ENCODE assay signal across 8 cellular contexts in genomic region chr1:206030714-206031113, GRCh38. TPM values are rescaled to one million over a fixed set of nuclear protein-coding genes. Genes with fewer than 3 reads are reported as not detected.
DNase-seq lines count a peak whose midpoint lies in the region.

No MANE protein-coding gene starts in this region.

- in situ Hi-C loops in GM23248 (cut with MboI), result no loop called here

- no peaks in the 10 kb centered on the region for H3K79me2 ChIP-seq in GM23248 (ENCODE audit: insufficient read depth)

- H4K20me1 ChIP-seq in GM23248 (ENCODE audit: insufficient read depth), result no peaks in the 10 kb centered on the region

- WGBS in GM23248 (ENCODE audit: low coverage in 1 of 2, low lambda C conversion rate in 2 of 2, missing lambda C conversion rate in 2 of 2), 2 experiments, result 10 to 17% methylated on average over 4 of the region's 4 CpGs

- no peak overlapping the region for H3K4me2 ChIP-seq in GM23248 (ENCODE audit: unreplicated experiment)

- DNase-seq in DMS114 treated with DMSO at 0.1 percent for 48 hours (lab: John Stamatoyannopoulos, UW; ENCODE audit: unreplicated experiment), result peak; percentile 64
- DNase-seq in GM23248, result peak; percentile 82
- peak; percentile 87 for DNase-seq in NAMALWA (ENCODE audit: low spot score)
- peak; percentile 72 for DNase-seq in SIG-M5 (lab: John Stamatoyannopoulos, UW)
- peak; percentile 70 for DNase-seq in activated naive CD4-positive, alpha-beta T cell treated with Interleukin-2 at 50 U/mL for 16 hours
- peak; percentile 23 for DNase-seq in glomerular endothelial cell (ENCODE audit: extremely low read depth, low read depth, low spot score)
- peak; percentile 81 for DNase-seq in pons (ENCODE audit: low spot score)
- DNase-seq in GM19240 (ENCODE audit: insufficient read length, low spot score), result no peak

- no peak overlapping the region for H3K27ac ChIP-seq in GM23248

- H3K9ac ChIP-seq in GM23248, result no peak overlapping the region

- H3K9me2 ChIP-seq in GM23248 (ENCODE audit: insufficient read depth), result no peaks in the 10 kb centered on the region

- H2AFZ ChIP-seq in GM23248, result no peak overlapping the region

- no peak overlapping the region for H3K4me3 ChIP-seq in GM23248

- H3K27me3 ChIP-seq in GM23248 (replicated peaks; ENCODE audit: insufficient read depth), result peaks cover 29% of the 10 kb centered on the region

- no peaks in the 10 kb centered on the region for H3F3A ChIP-seq in GM23248 (ENCODE audit: insufficient read depth)

- 0 out of 2 replicates have a peak, but pooled peaks cover 6% of the 10 kb centered on the region for H3K4me1 ChIP-seq in GM23248 (ENCODE audit: insufficient read depth)

- no peaks in the 10 kb centered on the region for H3K36me3 ChIP-seq in GM23248 (ENCODE audit: low read depth)

- H3K9me3 ChIP-seq in GM23248 (ENCODE audit: low read depth), result no peaks in the 10 kb centered on the region

RNA-seq across cellular contexts. Expression of gene CTSE, which starts 7.0 kb away (rescaled TPM):
- not detected in 2 replicates for total RNA-seq in GM23248 (2014; rRNA removed; shearing (Covaris generic))
- not detected in 2 replicates for polyA plus RNA-seq in GM23248 (2016; fragmentation: Nextera tagmentation; extraction: Ambion mirVana)
- total RNA-seq in glomerular endothelial cell, result not detected in 2 replicates

RNA-seq across cellular contexts. Expression of gene RHEX, which starts 22.3 kb away (rescaled TPM):
- total RNA-seq in GM23248 (2014; rRNA removed; shearing (Covaris generic)), result not detected in 2 replicates
- not detected in 2 replicates for polyA plus RNA-seq in GM23248 (2016; fragmentation: Nextera tagmentation; extraction: Ambion mirVana)
- total RNA-seq in glomerular endothelial cell, result not detected in 2 replicates

RNA-seq across cellular contexts. Expression of gene RAB7B, which starts 27.5 kb away (rescaled TPM):
- total RNA-seq in GM23248 (2014; rRNA removed; shearing (Covaris generic)), result 2.8 and 7.1 TPM in 2 replicates
- 7.6 and 7.7 TPM in 2 replicates for polyA plus RNA-seq in GM23248 (2016; fragmentation: Nextera tagmentation; extraction: Ambion mirVana)
- total RNA-seq in glomerular endothelial cell, result 0.63 TPM in 1 of 2 replicates, not detected in the other
